In genomic region chr3:196144383-196145105, GRCh38 we compare ENCODE assay signal across 16 cellular contexts.
A peak's percentile ranks its signal among the peaks of the same experiment; 100 is the strongest.
DNase-seq lines count a peak whose midpoint lies in the region; ATAC-seq and TF ChIP-seq lines count a peak whose summit lies in the region.
"Had no signal": no experiment of that assay in that cellular context is flagged by ENCODE, and none has a peak within 500 bp of the region (broad histone marks: within the 10 kb centered on the region; RNA-seq: fewer than 3 reads in every experiment).

No MANE protein-coding gene starts in this region.

- H3F3A ChIP-seq in smooth muscle cell (ENCODE audit: low read depth) = no peaks in the 10 kb centered on the region

- H3K4me2 ChIP-seq in smooth muscle cell = no peak overlapping the region
- H3K4me2 ChIP-seq: A549 had no signal

- H3K9me3 Mint-ChIP-seq in activated CD8-positive, alpha-beta memory T cell treated with anti-CD3 and anti-CD28 coated beads, Interleukin-2, amount 10 ng/mL, durations not matched to agents 7 days and 5 days (ENCODE audit: low read depth) = no peaks in the 10 kb centered on the region
- H3K9me3 Mint-ChIP-seq in endothelial cell (ENCODE audit: unreplicated experiment) = no peaks in the 10 kb centered on the region

- H4K20me1 ChIP-seq in smooth muscle cell (ENCODE audit: low read depth) = no peaks in the 10 kb centered on the region

- peaks cover 11% of the 10 kb centered on the region for H3K4me1 Mint-ChIP-seq in activated CD8-positive, alpha-beta memory T cell treated with anti-CD3 and anti-CD28 coated beads, Interleukin-2, amount 10 ng/mL, durations not matched to agents 7 days and 5 days
- no peaks in the 10 kb centered on the region for H3K4me1 Mint-ChIP-seq in endothelial cell (ENCODE audit: unreplicated experiment)

- no peaks in the 10 kb centered on the region for H3K36me3 ChIP-seq in smooth muscle cell (ENCODE audit: low read depth)
- no peaks in the 10 kb centered on the region for H3K36me3 ChIP-seq in H7 (replicated peaks; ENCODE audit: control insufficient read depth, insufficient read depth, low read length)
- H3K36me3 ChIP-seq: upper lobe of left lung had no signal

- H3K79me2 ChIP-seq in smooth muscle cell (ENCODE audit: low read depth) = no peaks in the 10 kb centered on the region

- H3K27ac ChIP-seq in smooth muscle cell (ENCODE audit: low read depth) = peak overlapping the region; percentile 73
- H3K27ac ChIP-seq: A549 had no signal

- ATAC-seq in activated CD8-positive, alpha-beta memory T cell treated with anti-CD3 and anti-CD28 coated beads, Interleukin-2, amount 10 ng/mL, durations not matched to agents 7 days and 5 days = peak; percentile 76
- ATAC-seq: A549, Panc1 had no signal

- H3K9me3 ChIP-seq in smooth muscle cell (replicated peaks; ENCODE audit: low read depth) = no peaks in the 10 kb centered on the region
- H3K9me3 ChIP-seq: A549, upper lobe of left lung had no signal

- H3K4me3 Mint-ChIP-seq in activated CD8-positive, alpha-beta memory T cell treated with anti-CD3 and anti-CD28 coated beads, Interleukin-2, amount 10 ng/mL, durations not matched to agents 7 days and 5 days = peak overlapping the region; percentile 14
- no peak overlapping the region for H3K4me3 Mint-ChIP-seq in endothelial cell (ENCODE audit: unreplicated experiment)
- H3K4me3 Mint-ChIP-seq: nephron had no signal

- no peaks in the 10 kb centered on the region for H3K4me1 ChIP-seq in smooth muscle cell (ENCODE audit: low read depth)
- H3K4me1 ChIP-seq: A549 had no signal

- no peak for TF ChIP-seq CTCF in smooth muscle cell (IDR thresholded peaks at IDR 0.05; ENCODE audit: borderline replicate concordance, insufficient read depth, poor library complexity, severe bottlenecking)
- no peak for TF ChIP-seq CTCF in endothelial cell (IDR thresholded peaks at IDR 0.05; ENCODE audit: unreplicated experiment)

- peak overlapping the region; percentile 73 for H3K27ac Mint-ChIP-seq in activated CD8-positive, alpha-beta memory T cell treated with anti-CD3 and anti-CD28 coated beads, Interleukin-2, amount 10 ng/mL, durations not matched to agents 7 days and 5 days
- no peak overlapping the region for H3K27ac Mint-ChIP-seq in endothelial cell (ENCODE audit: unreplicated experiment)
- H3K27ac Mint-ChIP-seq: nephron had no signal

- no peaks in the 10 kb centered on the region for H3K36me3 Mint-ChIP-seq in activated CD8-positive, alpha-beta memory T cell treated with anti-CD3 and anti-CD28 coated beads, Interleukin-2, amount 10 ng/mL, durations not matched to agents 7 days and 5 days
- no peaks in the 10 kb centered on the region for H3K36me3 Mint-ChIP-seq in endothelial cell (ENCODE audit: low read depth, unreplicated experiment)

- WGBS in smooth muscle cell (ENCODE audit: low lambda C conversion rate) = 73% methylated on average over 19 of the region's 19 CpGs

- H3K4me3 ChIP-seq in smooth muscle cell (no peak overlapping the region), H7 (ENCODE audit: insufficient read depth, low read depth, low read length) (no peak overlapping the region)
- H3K4me3 ChIP-seq: A549, upper lobe of left lung had no signal

- H3K27me3 Mint-ChIP-seq in activated CD8-positive, alpha-beta memory T cell treated with anti-CD3 and anti-CD28 coated beads, Interleukin-2, amount 10 ng/mL, durations not matched to agents 7 days and 5 days = no peaks in the 10 kb centered on the region
- peaks cover 7% of the 10 kb centered on the region for H3K27me3 Mint-ChIP-seq in endothelial cell (ENCODE audit: unreplicated experiment)

- peak; percentile 48 for DNase-seq in activated CD8-positive, alpha-beta memory T cell treated with anti-CD3 and anti-CD28 coated beads, Interleukin-2, amount 10 ng/mL, durations not matched to agents 7 days and 5 days
- no peak for DNase-seq in activated CD8-positive, alpha-beta memory T cell treated with anti-CD3 and anti-CD28 coated beads for 24 hours
- DNase-seq in RKO (ENCODE audit: low spot score) (peak; percentile 37), dermis blood vessel endothelial cell (peak; percentile 78), smooth muscle cell (lab: John Stamatoyannopoulos, UW; ENCODE audit: unreplicated experiment) (no peak), endothelial cell (ENCODE audit: low spot score) (no peak), kidney tubule cell (ENCODE audit: low spot score) (no peak), H7 (no peak)
- DNase-seq: activated T-cell treated with anti-CD3 and anti-CD28 coated beads for 4 hours, islet precursor cell, NCI-H446, small intestine, upper lobe of left lung had no signal

- H3K27me3 ChIP-seq in smooth muscle cell (ENCODE audit: low read depth) (no peaks in the 10 kb centered on the region), H7 (ENCODE audit: control insufficient read depth, insufficient read depth, low read length) (no peaks in the 10 kb centered on the region)
- H3K27me3 ChIP-seq: upper lobe of left lung had no signal

- H2AFZ ChIP-seq in smooth muscle cell (ENCODE audit: low read depth) = no peak overlapping the region

- H3K9ac ChIP-seq in smooth muscle cell (ENCODE audit: low read depth) = peak overlapping the region; percentile 26

- CTCF ChIA-PET in activated CD8-positive, alpha-beta memory T cell treated with anti-CD3 and anti-CD28 coated beads, Interleukin-2, amount 10 ng/mL, durations not matched to agents 7 days and 5 days (lab: Charles Lee) = no interaction called here

Comparison
In these comparisons a context has a peak if more than half of its experiments do, and no peak if none do; other contexts are left out.
1. DNase-seq: peak in activated CD8-positive, alpha-beta memory T cell treated with anti-CD3 and anti-CD28 coated beads, Interleukin-2, amount 10 ng/mL, durations not matched to agents 7 days and 5 days (single experiment), RKO (single experiment) and dermis blood vessel endothelial cell (single experiment); none in activated CD8-positive, alpha-beta memory T cell treated with anti-CD3 and anti-CD28 coated beads for 24 hours (single experiment), smooth muscle cell (single experiment), endothelial cell (single experiment), kidney tubule cell (single experiment) and H7 (single experiment).